Comparison of ENCODE assay signal across 27 cellular contexts in the genomic region with DNA sequence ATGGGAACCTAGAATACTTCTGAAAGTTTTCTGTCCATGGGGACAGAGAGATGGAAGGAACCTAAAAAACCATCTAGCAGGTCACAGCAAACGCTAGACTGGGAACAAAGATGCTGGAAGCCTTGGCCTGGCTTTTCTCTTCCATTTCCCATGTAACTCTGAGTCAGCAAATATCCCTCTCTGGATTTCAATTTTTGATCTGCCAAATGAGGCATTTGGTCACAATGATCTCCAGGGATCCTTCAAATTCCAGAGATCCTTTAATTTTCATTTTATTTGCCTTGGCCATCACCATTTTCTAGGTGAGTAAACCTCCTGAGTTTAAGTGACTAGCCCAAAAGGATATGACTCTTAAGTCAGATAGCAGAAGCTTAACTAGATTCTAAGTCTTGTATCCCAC. TPM values are rescaled to one million over a fixed set of nuclear protein-coding genes. Genes with fewer than 3 reads are reported as not detected.
"Had no signal": no experiment of that assay in that cellular context is flagged by ENCODE, and none has a peak within 500 bp of the region (broad histone marks: within the 10 kb centered on the region; RNA-seq: fewer than 3 reads in every experiment).

No MANE protein-coding gene starts in this region.

- H3K36me3 ChIP-seq: SJSA1 had no signal

- H3K4me3 Mint-ChIP-seq: T-cell had no signal

- H3K27me3 ChIP-seq: MG63, SJSA1 had no signal

- DNase-seq: Karpas-422, KG1, MG63, NCI-H1092, NCI-H1105 treated with DMSO at 0.1 percent for 48 hours, NCI-H1417 treated with DMSO at 0.1 percent for 48 hours, NCI-H146, NCI-H1694 treated with DMSO at 0.1 percent for 48 hours, NCI-H1930, NCI-H2081, NCI-H2107, NCI-H226, NCI-H446, NCI-H510A, NCI-H524 treated with DMSO at 0.1 percent for 48 hours, NCI-H69, NCI-H774, PC-3, SIG-M5, T-cell had no signal

- H3K4me1 Mint-ChIP-seq: T-cell had no signal

- H3K4me3 ChIP-seq: MG63, SJSA1, SK-N-MC had no signal

- H3K27ac ChIP-seq: SJSA1, SK-N-MC had no signal

- H3K36me3 Mint-ChIP-seq: T-cell had no signal

- H3K9me3 ChIP-seq: MG63, SJSA1 had no signal

- ATAC-seq: Panc1, PC-3, Right ventricle myocardium inferior, T-cell had no signal

- H3K4me1 ChIP-seq: SJSA1 had no signal

- H3K27ac Mint-ChIP-seq: T-cell had no signal

RNA-seq across cellular contexts. Expression of a gene that starts 39.7 kb away (rescaled TPM):
- total RNA-seq: HT1080, OCI-LY7, PC-3, Right ventricle myocardium inferior, RPMI7951, SJSA1, T-cell had no signal

RNA-seq across cellular contexts. Expression of a gene that starts 54.6 kb away (rescaled TPM):
- total RNA-seq: OCI-LY7, RPMI7951 had no signal
